In the genomic region with DNA sequence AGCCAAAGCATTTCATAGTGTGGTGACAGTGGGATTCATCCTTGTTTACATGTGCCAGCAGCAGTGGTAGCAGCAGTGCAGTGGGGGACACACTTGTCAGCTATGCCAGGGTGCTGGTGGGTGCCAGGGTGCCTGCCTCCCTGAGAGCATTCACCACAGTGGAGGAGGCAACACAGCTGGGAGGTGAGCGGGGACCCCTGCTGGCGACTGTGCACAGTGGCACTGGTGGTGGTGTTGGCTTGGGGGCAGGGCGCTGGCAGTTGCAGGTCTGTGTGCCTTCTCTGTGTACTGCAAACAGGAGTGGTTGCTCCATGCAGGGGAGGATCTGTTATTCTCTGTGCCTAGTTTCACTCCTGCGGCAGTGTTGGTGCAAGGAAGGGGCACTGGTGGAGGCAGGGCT, we compare ENCODE assay signal across 11 cellular contexts. TPM values are rescaled to one million over a fixed set of nuclear protein-coding genes. Genes with fewer than 3 reads are reported as not detected.
DNase-seq lines count a peak whose midpoint lies in the region; ATAC-seq and TF ChIP-seq lines count a peak whose summit lies in the region.
"Had no signal": no experiment of that assay in that cellular context is flagged by ENCODE, and none has a peak within 500 bp of the region (broad histone marks: within the 10 kb centered on the region; RNA-seq: fewer than 3 reads in every experiment).

No MANE protein-coding gene starts in this region.

- H3K27ac ChIP-seq in IMR-90 (ENCODE audit: insufficient read depth, low read length) (no peak overlapping the region), neural progenitor cell (no peak overlapping the region), Peyer's patch (no peak overlapping the region)
- H3K27ac ChIP-seq: epithelial cell of prostate had no signal

- H2BK120ac ChIP-seq in IMR-90 (ENCODE audit: low read depth, low read length) = no peak overlapping the region; the same call in 1 of the 2 replicates

- H3K4me1 Mint-ChIP-seq in neural progenitor cell = no peaks in the 10 kb centered on the region

- peaks cover 9% of the 10 kb centered on the region for H3K79me2 ChIP-seq in neural progenitor cell (ENCODE audit: low read depth)

- H3K27ac Mint-ChIP-seq in neural progenitor cell = no peak overlapping the region
- H3K27ac Mint-ChIP-seq: natural killer cell treated with Interleukin-12 subunit alpha and Interleukin-12 subunit beta and Interleukin-15 and Interleukin-18, amount 100 ng/mL, for 72 hours had no signal

- H3F3A ChIP-seq in neural progenitor cell (ENCODE audit: low read depth) = no peaks in the 10 kb centered on the region

- peaks cover 40% of the 10 kb centered on the region for H3K36me3 Mint-ChIP-seq in neural progenitor cell

- ATAC-seq in IMR-90 (ENCODE audit: low read depth) = peak; percentile 72

- H3K9me3 ChIP-seq in IMR-90 (ENCODE audit: control insufficient read depth, insufficient read depth, low read length) (peaks cover 7% of the 10 kb centered on the region; the same call in 1 of the 2 replicates), neural progenitor cell (ENCODE audit: low read depth) (peaks cover 16% of the 10 kb centered on the region), Peyer's patch (peaks cover 0 to 23% (median 0%) of the 10 kb centered on the region in 4 donors)

- H4K5ac ChIP-seq in IMR-90 (ENCODE audit: low read depth, low read length) = no peak overlapping the region

- no peak overlapping the region for H3K23ac ChIP-seq in IMR-90 (ENCODE audit: low read depth, low read length)

- H3K4ac ChIP-seq in IMR-90 (ENCODE audit: low read depth, low read length) = 0 out of 2 replicates have a peak overlapping the region, but pooled peaks have one; percentile 43

- dilution Hi-C loops in IMR-90 (cut with HindIII; ENCODE audit: low sequenced_read_pairs, unreplicated experiment) = no loop called here

- H3K4me2 ChIP-seq in IMR-90 (ENCODE audit: low read depth, low read length) = no peak overlapping the region
- H3K4me2 ChIP-seq in neural progenitor cell = no peak overlapping the region

- no peak overlapping the region for H2BK5ac ChIP-seq in IMR-90 (ENCODE audit: low read depth, low read length, poor library complexity, severe bottlenecking)

- H2BK15ac ChIP-seq in IMR-90 (ENCODE audit: low read depth, low read length) = no peak overlapping the region

- CTCF ChIA-PET in IMR-90 (lab: Yijun Ruan, JAX) = no interaction called here

- H3K27me3 ChIP-seq in IMR-90 (ENCODE audit: control insufficient read depth, insufficient read depth, low read length) (no peaks in the 10 kb centered on the region), neural progenitor cell (no peaks in the 10 kb centered on the region), Peyer's patch (no peaks in the 10 kb centered on the region)

- H3K14ac ChIP-seq in IMR-90 (replicated peaks; ENCODE audit: low read depth, low read length) = 0 out of 2 replicates have a peak overlapping the region, but pooled peaks have one; percentile 41

- peak overlapping the region; percentile 58 for H2AFZ ChIP-seq in IMR-90 (replicated peaks; ENCODE audit: low read length, poor library complexity)
- H2AFZ ChIP-seq in neural progenitor cell (replicated peaks) = no peak overlapping the region

- 0 out of 2 replicates have a peak overlapping the region, but pooled peaks have one; percentile 35 for H2BK20ac ChIP-seq in IMR-90 (ENCODE audit: low read depth, low read length)

- peak overlapping the region in 1 of 2 experiments; percentile 47; a peak in 1 of 4 replicates for H4K8ac ChIP-seq in IMR-90 (ENCODE audit: low read depth in 2 of 2, low read length in 2 of 2)

- H3K9me1 ChIP-seq in IMR-90 (ENCODE audit: insufficient read depth, low read length) = peaks cover 8% of the 10 kb centered on the region; the same call in 1 of the 2 replicates

- H3K9ac ChIP-seq in IMR-90 (ENCODE audit: low read depth, low read length) (no peak overlapping the region), neural progenitor cell (no peak overlapping the region)

- 100% methylated on average over 3 of the region's 4 CpGs; no CpG with 5 or more reads in 1 of the 2 experiments for WGBS in IMR-90 (ENCODE audit: extremely low coverage in 2 of 2, insufficient read length in 1 of 2), 2 experiments

- H3K4me3 ChIP-seq in IMR-90 (ENCODE audit: insufficient read depth, low read depth, low read length) = no peak overlapping the region
- no peak overlapping the region for H3K4me3 ChIP-seq in neural progenitor cell
- H3K4me3 ChIP-seq in Peyer's patch = no peak overlapping the region

- H3K56ac ChIP-seq in IMR-90 (ENCODE audit: extremely low read depth, insufficient read depth, low read length) = no peak overlapping the region

- DNase-seq in DMS 273 (lab: John Stamatoyannopoulos, UW; ENCODE audit: unreplicated experiment) (peak; percentile 35), DMS 273 treated with DMSO at 0.1 percent for 48 hours (lab: John Stamatoyannopoulos, UW) (no peak), IMR-90 (peak; percentile 18), cerebellar cortex (ENCODE audit: low spot score) (peak; percentile 13), neural progenitor cell (ENCODE audit: low spot score) (peak; percentile 39), occipital lobe (lab: John Stamatoyannopoulos, UW) (no peak), Peyer's patch (no peak), putamen (ENCODE audit: low spot score) (no peak)
- DNase-seq: NK-92 treated with Interleukin-12 subunit alpha and Interleukin-12 subunit beta, amount 100 ng/mL, for 24 hours had no signal

- H3K4me1 ChIP-seq in IMR-90 (ENCODE audit: control insufficient read depth, insufficient read depth, low read length) = peaks cover 2% of the 10 kb centered on the region; the same call in 1 of the 2 replicates
- H3K4me1 ChIP-seq in neural progenitor cell = no peaks in the 10 kb centered on the region
- H3K4me1 ChIP-seq in Peyer's patch = no peaks in the 10 kb centered on the region

- H4K20me1 ChIP-seq in IMR-90 (ENCODE audit: insufficient read depth, low read length) (no peaks in the 10 kb centered on the region; the same call in 1 of the 2 replicates), neural progenitor cell (ENCODE audit: low read depth) (no peaks in the 10 kb centered on the region)

- H2AK9ac ChIP-seq in IMR-90 (replicated peaks; ENCODE audit: low read depth, low read length, poor library complexity) = peak overlapping the region; percentile 71

- BruUV-seq in IMR-90 (replicated peaks; lab: Mats Ljungman, UMichigan) = no TSS peak

- H3K4me3 Mint-ChIP-seq in neural progenitor cell = no peak overlapping the region
- H3K4me3 Mint-ChIP-seq: natural killer cell treated with Interleukin-12 subunit alpha and Interleukin-12 subunit beta and Interleukin-15 and Interleukin-18, amount 100 ng/mL, for 72 hours had no signal

- no peaks in the 10 kb centered on the region for H3K27me3 Mint-ChIP-seq in neural progenitor cell (ENCODE audit: insufficient read depth, low read depth)
- H3K27me3 Mint-ChIP-seq: natural killer cell treated with Interleukin-12 subunit alpha and Interleukin-12 subunit beta and Interleukin-15 and Interleukin-18, amount 100 ng/mL, for 72 hours had no signal

- H3K36me3 ChIP-seq in IMR-90 (ENCODE audit: control insufficient read depth, insufficient read depth, low read length) (no peaks in the 10 kb centered on the region), neural progenitor cell (peaks cover 5% of the 10 kb centered on the region), Peyer's patch (no peaks in the 10 kb centered on the region)

- TF ChIP-seq CTCF in IMR-90 (conservative IDR thresholded peaks at IDR 0.05; ENCODE audit: low read depth, low read length) = peak; percentile 39
- peak; percentile 52 for TF ChIP-seq CTCF in neural progenitor cell (IDR thresholded peaks at IDR 0.05)
- no peak for TF ChIP-seq CTCF in Peyer's patch (IDR thresholded peaks at IDR 0.05)

- TF ChIP-seq RAD21 in IMR-90 (IDR thresholded peaks at IDR 0.05; ENCODE audit: low read length) = peak; percentile 46

- in situ Hi-C loops in IMR-90 (cut with MboI; ENCODE audit: low sequenced_read_pairs) = no loop called here

- POLR2A ChIA-PET in IMR-90 (lab: Charles Lee; ENCODE audit: unreplicated experiment) = no interaction called here

- H4K91ac ChIP-seq in IMR-90 (ENCODE audit: insufficient read depth, low read depth, low read length) = peak overlapping the region; percentile 43; the same call in 1 of the 2 replicates

- no peak for TF ChIP-seq POLR2A in IMR-90 (IDR thresholded peaks at IDR 0.05; ENCODE audit: low read depth, low read length)
- no peak for TF ChIP-seq POLR2A in Peyer's patch (IDR thresholded peaks at IDR 0.05)

- H3K18ac ChIP-seq in IMR-90 (ENCODE audit: low read depth, low read length) = no peak overlapping the region; the same call in 1 of the 2 replicates

- H3K79me1 ChIP-seq in IMR-90 (ENCODE audit: low read depth in 1 of 2, low read length in 2 of 2) = peaks cover 21 to 30% of the 10 kb centered on the region in 2 experiments

- H2AK5ac ChIP-seq in IMR-90 (ENCODE audit: low read depth, low read length) = peak overlapping the region; percentile 56; the same call in 1 of the 2 replicates

- intact Hi-C loops in IMR-90 (cut with micrococcal nuclease) = no loop called here

- peaks cover 44% of the 10 kb centered on the region for H3K9me3 Mint-ChIP-seq in neural progenitor cell

TF ChIP-seq in IMR-90, 13 proteins besides CTCF, POLR2A, EP300 and RAD21:
- no peak for TF ChIP-seq CHD1 (IDR thresholded peaks at IDR 0.05; ENCODE audit: low read depth, low read length)
- no peak for TF ChIP-seq CEBPB (IDR thresholded peaks at IDR 0.05; ENCODE audit: low read depth, low read length)
- TF ChIP-seq MAFK (IDR thresholded peaks at IDR 0.05; ENCODE audit: low read depth, low read length) = no peak
- no peak for TF ChIP-seq RCOR1 (IDR thresholded peaks at IDR 0.05; ENCODE audit: insufficient replicate concordance, low read length)

RNA-seq across cellular contexts. Expression of a gene that starts 41.2 kb away (rescaled TPM):
- 6.5 and 16.1 TPM in 2 replicates for total RNA-seq in IMR-90 (2012; rRNA removed)
- 8.8 and 9.1 TPM in 2 replicates for polyA plus RNA-seq in IMR-90 (2012; rRNA removed)
- polyA plus RNA-seq in IMR-90 (2012; cell fraction: cytosol; rRNA removed) = 2.5 and 4.2 TPM in 2 replicates
- polyA plus RNA-seq in IMR-90 (2012; cell fraction: nucleus; rRNA removed; ENCODE audit: low replicate concordance) = 3.7 and 5.7 TPM in 2 replicates
- total RNA-seq in neural progenitor cell (ENCODE audit: low replicate concordance) = 25.7 and 36.2 TPM in 2 replicates
- 20.9 TPM for total RNA-seq in occipital lobe
- total RNA-seq in Peyer's patch = 10 to 100 TPM; 13.3 to 67.7 (median 19.6) TPM

RNA-seq across cellular contexts. Expression of a gene that starts 41.3 kb away (rescaled TPM):
- total RNA-seq in IMR-90 (2012; rRNA removed) = 43.4 and 82.8 TPM in 2 replicates
- polyA plus RNA-seq in IMR-90 (2012; rRNA removed) = 56.5 and 62.9 TPM in 2 replicates
- 9.9 and 21.7 TPM in 2 replicates for polyA plus RNA-seq in IMR-90 (2012; cell fraction: cytosol; rRNA removed)
- polyA plus RNA-seq in IMR-90 (2012; cell fraction: nucleus; rRNA removed; ENCODE audit: low replicate concordance) = 2.4 and 19.8 TPM in 2 replicates
- 60.3 and 100 TPM in 2 replicates for total RNA-seq in neural progenitor cell (ENCODE audit: low replicate concordance)
- 43.4 TPM for total RNA-seq in occipital lobe
- 10 to 100 TPM; 24.5 to 50.3 (median 39.9) TPM for total RNA-seq in Peyer's patch

Comparison
In these comparisons a context has a peak if more than half of its experiments do, and no peak if none do; other contexts are left out.
1. DNase-seq: peak in DMS 273 (single experiment), IMR-90 (single experiment), cerebellar cortex (single experiment) and neural progenitor cell (single experiment); none in DMS 273 treated with DMSO at 0.1 percent for 48 hours (single experiment), occipital lobe (single experiment), Peyer's patch (0 of 3) and putamen (single experiment).
2. CTCF ChIP-seq: peak in IMR-90 (single experiment) and neural progenitor cell (single experiment); none in Peyer's patch (0 of 6).